16 cellular contexts compared by ENCODE assay signal in the genomic region with DNA sequence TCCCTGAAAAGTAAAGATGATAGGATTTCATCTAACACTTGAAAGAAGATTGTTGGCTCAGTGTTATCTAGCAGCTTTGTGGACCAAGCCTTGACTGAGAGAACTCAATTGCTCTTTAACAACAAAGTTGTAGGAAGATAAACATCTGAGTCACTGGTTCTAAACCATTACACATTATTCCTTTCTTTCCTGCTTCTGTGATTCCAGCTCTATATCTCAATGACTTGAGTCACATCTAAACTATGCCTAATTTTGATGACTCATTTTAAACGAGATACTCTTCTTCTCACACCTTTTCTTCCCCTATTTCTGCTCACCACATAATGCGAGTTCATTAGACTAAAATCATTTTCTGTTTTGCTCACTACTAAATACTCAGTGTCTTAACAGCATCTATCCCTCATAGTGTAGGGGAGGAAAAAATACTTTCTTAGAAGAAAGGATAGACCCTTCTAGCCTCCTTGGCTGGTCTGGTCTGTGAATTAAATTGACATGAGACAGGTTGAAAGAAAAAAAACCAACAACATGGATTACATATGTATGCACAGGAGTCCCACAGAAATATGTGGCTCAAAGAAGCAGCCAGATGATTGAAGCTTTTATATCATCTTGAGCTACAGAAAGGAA.
A peak's percentile ranks its signal among the peaks of the same experiment; 100 is the strongest.
DNase-seq lines count a peak whose midpoint lies in the region; ATAC-seq and TF ChIP-seq lines count a peak whose summit lies in the region.
"Had no signal": no experiment of that assay in that cellular context is flagged by ENCODE, and none has a peak within 500 bp of the region (broad histone marks: within the 10 kb centered on the region; RNA-seq: fewer than 3 reads in every experiment).

No MANE protein-coding gene starts in this region.

- H3K79me2 ChIP-seq in mammary epithelial cell (ENCODE audit: insufficient read depth, low read length) = no peaks in the 10 kb centered on the region

- CTCF ChIA-PET in mammary epithelial cell (lab: Charles Lee; ENCODE audit: low non-redundant PET) = no interaction called here

- 0% methylated on average over 2 of the region's 2 CpGs for WGBS in mammary epithelial cell (ENCODE audit: low coverage, missing lambda C conversion rate)
- 69% methylated on average over 2 of the region's 2 CpGs for WGBS in esophagus muscularis mucosa
- WGBS in upper lobe of left lung, 2 donors = 55 to 62% methylated on average over 2 of the region's 2 CpGs

- no peaks in the 10 kb centered on the region for H3K9me3 ChIP-seq in mammary epithelial cell (replicated peaks; ENCODE audit: insufficient read depth, low read length)
- H3K9me3 ChIP-seq in esophagus muscularis mucosa = no peaks in the 10 kb centered on the region
- no peaks in the 10 kb centered on the region for H3K9me3 ChIP-seq in upper lobe of left lung
- H3K9me3 ChIP-seq: colonic mucosa had no signal

- H4K20me1 ChIP-seq in mammary epithelial cell (ENCODE audit: insufficient read depth, low read length) = no peaks in the 10 kb centered on the region

- in situ Hi-C loops in mammary epithelial cell (cut with MboI; ENCODE audit: low sequenced_read_pairs in 2 of 2) = no loop called here

- TF ChIP-seq POLR2A in esophagus muscularis mucosa (IDR thresholded peaks at IDR 0.05; ENCODE audit: low read depth) (no peak), upper lobe of left lung (IDR thresholded peaks at IDR 0.05) (no peak)

- dilution Hi-C loops in mammary epithelial cell (cut with HindIII; ENCODE audit: low sequenced_read_pairs) = no loop called here

- no peak overlapping the region for H2AFZ ChIP-seq in mammary epithelial cell (ENCODE audit: low read depth, low read length)

- H3K27ac ChIP-seq in mammary epithelial cell (ENCODE audit: insufficient read depth, low read depth, low read length) (peak overlapping the region; percentile 19), esophagus muscularis mucosa (replicated peaks in 1 of 4) (no peak overlapping the region), upper lobe of left lung (no peak overlapping the region)
- H3K27ac ChIP-seq: colonic mucosa had no signal

- no peaks in the 10 kb centered on the region for H3K36me3 ChIP-seq in mammary epithelial cell (ENCODE audit: insufficient read depth, low read length)
- no peaks in the 10 kb centered on the region for H3K36me3 ChIP-seq in esophagus muscularis mucosa
- H3K36me3 ChIP-seq in upper lobe of left lung = no peaks in the 10 kb centered on the region
- H3K36me3 ChIP-seq: colonic mucosa had no signal

- H3K4me3 ChIP-seq in mammary epithelial cell (replicated peaks in 1 of 3; ENCODE audit: insufficient read depth in 1 of 3, low read depth in 2 of 3, low read length in 3 of 3) (no peak overlapping the region), esophagus muscularis mucosa (no peak overlapping the region), upper lobe of left lung (no peak overlapping the region)
- H3K4me3 ChIP-seq: colonic mucosa had no signal

- DNase-seq in AG08396 (ENCODE audit: low spot score) (peak; percentile 5), LoVo (ENCODE audit: low spot score) (peak; percentile 71), mammary epithelial cell (peak; percentile 76), kidney glomerular epithelial cell (lab: John Stamatoyannopoulos, UW) (peak; percentile 99), NCI-H446 treated with DMSO at 0.1 percent for 48 hours (lab: John Stamatoyannopoulos, UW) (no peak), esophagus muscularis mucosa (ENCODE audit: extremely low spot score) (no peak), upper lobe of left lung (no peak), NOMO-1 (lab: John Stamatoyannopoulos, UW; ENCODE audit: unreplicated experiment in 2 of 2) (no peak)
- DNase-seq: activated CD8-positive, alpha-beta memory T cell treated with anti-CD3 and anti-CD28 coated beads for 24 hours; activated naive CD4-positive, alpha-beta T cell treated with anti-CD3 and anti-CD28 coated beads, Interleukin-2, amount 10 ng/mL, durations not matched to agents 7 days and 5 days; AML-193; colonic mucosa; NCI-H2029; T-helper 9 cell had no signal

- TF ChIP-seq CTCF in mammary epithelial cell (conservative IDR thresholded peaks at IDR 0.05 in 1 of 2, IDR thresholded peaks at IDR 0.05 in 1 of 2; ENCODE audit: extremely low read depth in 1 of 2, insufficient read depth in 1 of 2, low read depth in 1 of 2, low read length in 2 of 2) = no peak
- TF ChIP-seq CTCF in esophagus muscularis mucosa (IDR thresholded peaks at IDR 0.05) = no peak
- no peak for TF ChIP-seq CTCF in upper lobe of left lung (IDR thresholded peaks at IDR 0.05)

- H3K4me2 ChIP-seq in mammary epithelial cell (ENCODE audit: insufficient read depth, low read depth, low read length) = peak overlapping the region; percentile 58

- H3K4me1 ChIP-seq in mammary epithelial cell (ENCODE audit: insufficient read depth, low read length) = peaks cover 17% of the 10 kb centered on the region
- no peaks in the 10 kb centered on the region for H3K4me1 ChIP-seq in esophagus muscularis mucosa
- H3K4me1 ChIP-seq in upper lobe of left lung = no peaks in the 10 kb centered on the region
- H3K4me1 ChIP-seq: colonic mucosa had no signal

- intact Hi-C loops in mammary epithelial cell (cut with micrococcal nuclease) = loop anchor here (10.0 kb wide), 1 partner anchor 403 kb away; no protein-coding TSS in a partner anchor
- intact Hi-C loops in esophagus muscularis mucosa (cut with DNase I) = no loop called here

- no peak overlapping the region for H3K9ac ChIP-seq in mammary epithelial cell (ENCODE audit: insufficient read depth, low read length)

- TF ChIP-seq EP300 in esophagus muscularis mucosa (IDR thresholded peaks at IDR 0.05) = no peak
- no peak for TF ChIP-seq EP300 in upper lobe of left lung (IDR thresholded peaks at IDR 0.05)

- no TSS peak for BruUV-seq in mammary epithelial cell (replicated peaks; lab: Mats Ljungman, UMichigan)

- H3K27me3 ChIP-seq in mammary epithelial cell (ENCODE audit: insufficient read depth, low read length) (no peaks in the 10 kb centered on the region), esophagus muscularis mucosa (no peaks in the 10 kb centered on the region), upper lobe of left lung (no peaks in the 10 kb centered on the region)
- H3K27me3 ChIP-seq: colonic mucosa had no signal

- no peak for ATAC-seq in upper lobe of left lung (ENCODE audit: low FRiP score in 2 of 2)
- ATAC-seq: left lobe of liver; stimulated activated effector memory CD8-positive, alpha-beta T cell treated with anti-CD3 and anti-CD28 coated beads, Interleukin-12 subunit alpha, Interleukin-12 subunit beta, amount 100 ng/mL, for 72 hours had no signal

Comparison
In these comparisons a context has a peak if more than half of its experiments do, and no peak if none do; other contexts are left out.
1. DNase-seq: peak in AG08396 (single experiment), LoVo (single experiment), mammary epithelial cell (single experiment) and kidney glomerular epithelial cell (single experiment); none in NCI-H446 treated with DMSO at 0.1 percent for 48 hours (single experiment), esophagus muscularis mucosa (single experiment), upper lobe of left lung (0 of 2) and NOMO-1 (0 of 2).